Comparison of ENCODE assay signal across 1 cellular context in the genomic region with DNA sequence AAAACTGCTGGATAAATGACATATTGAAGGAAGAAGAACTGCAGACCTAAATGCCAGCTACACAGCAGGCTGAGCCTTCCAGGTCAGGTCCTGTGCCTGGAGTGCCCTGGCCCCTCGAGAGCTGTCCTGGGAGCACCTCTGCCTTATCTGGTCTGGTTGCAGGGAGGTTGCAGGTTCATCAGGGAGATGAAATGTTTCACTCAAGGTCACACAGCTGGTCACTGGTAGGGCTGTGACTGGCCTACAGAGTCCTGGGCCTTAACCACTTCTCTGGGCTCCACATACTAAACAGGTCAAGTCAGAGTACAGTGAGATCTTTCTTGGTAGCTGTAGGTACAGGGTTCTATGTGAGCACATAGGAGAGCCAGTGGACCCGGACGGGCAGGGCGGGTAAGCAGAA.
TF ChIP-seq lines count a peak whose summit lies in the region.

No MANE protein-coding gene starts in this region.

TF ChIP-seq in HepG2, 621 proteins besides CTCF, POLR2A, EP300 and RAD21 (continued from another document):
- no peak for TF ChIP-seq ZNF142 (CRISPR knock-in tag; IDR thresholded peaks at IDR 0.05)
